23 cellular contexts compared by ENCODE assay signal in the genomic region with DNA sequence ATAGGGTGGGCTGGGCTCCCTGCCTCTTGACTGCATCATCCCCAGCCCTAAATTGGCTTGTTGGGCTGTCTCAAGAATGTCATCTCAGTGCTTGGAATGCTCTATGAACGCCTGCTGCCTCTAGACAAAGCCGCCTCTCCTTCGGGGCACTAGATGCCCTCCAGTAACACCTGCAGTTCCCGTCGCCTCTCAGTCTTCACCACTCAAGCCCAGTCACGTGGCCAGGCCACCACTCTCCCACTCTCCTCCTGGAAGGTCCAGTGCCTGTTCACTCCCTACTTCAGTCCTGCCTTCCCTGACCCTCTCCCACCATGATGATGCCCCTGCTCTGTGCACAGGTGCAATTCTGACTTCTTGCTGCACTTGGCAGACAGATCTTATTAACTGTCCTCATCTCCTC. TPM values are rescaled to one million over a fixed set of nuclear protein-coding genes. Genes with fewer than 3 reads are reported as not detected.
A peak's percentile ranks its signal among the peaks of the same experiment; 100 is the strongest.
DNase-seq lines count a peak whose midpoint lies in the region; ATAC-seq and TF ChIP-seq lines count a peak whose summit lies in the region.
"Had no signal": no experiment of that assay in that cellular context is flagged by ENCODE, and none has a peak within 500 bp of the region (broad histone marks: within the 10 kb centered on the region; RNA-seq: fewer than 3 reads in every experiment).

No MANE protein-coding gene starts in this region.

- CTCF ChIA-PET in Panc1 (lab: Charles Lee), result interaction anchor here (0.6 kb wide), 1 partner anchor 255 kb away, joined by 3 read pairs; no protein-coding TSS in a partner anchor
- CTCF ChIA-PET in CD4-positive, alpha-beta T cell (lab: Charles Lee), result no interaction called here

- ATAC-seq in Panc1 (peak; percentile 35; the same call in 1 of the 2 replicates), lower lobe of right lung (peak; percentile 23 to 43), upper lobe of right lung (peak; percentile 33), gastroesophageal sphincter (no peak)
- ATAC-seq in CD4-positive, alpha-beta T cell (ENCODE audit: poor library complexity), result no peak
- ATAC-seq: A549; CD8-positive, alpha-beta T cell; GM12878; HCT116 had no signal

- H3K36me3 ChIP-seq in Panc1 (ENCODE audit: control insufficient read depth, insufficient read depth, low read length) (no peaks in the 10 kb centered on the region), lower lobe of right lung (no peaks in the 10 kb centered on the region), upper lobe of right lung (no peaks in the 10 kb centered on the region), esophagus muscularis mucosa (no peaks in the 10 kb centered on the region), gastroesophageal sphincter (no peaks in the 10 kb centered on the region)
- H3K36me3 ChIP-seq: BLaER1 had no signal

- H3K4me1 ChIP-seq in Panc1 (ENCODE audit: control insufficient read depth, insufficient read depth, low read length) (no peaks in the 10 kb centered on the region), lower lobe of right lung (no peaks in the 10 kb centered on the region), upper lobe of right lung (no peaks in the 10 kb centered on the region), esophagus muscularis mucosa (peaks cover 0 to 6% (median 4%) of the 10 kb centered on the region in 4 donors), gastroesophageal sphincter (no peaks in the 10 kb centered on the region)
- H3K4me1 ChIP-seq: A549, BLaER1 had no signal

- BruUV-seq in Panc1 (replicated peaks; lab: Mats Ljungman, UMichigan), result no TSS peak

- DNase-seq in DMS53 (lab: John Stamatoyannopoulos, UW) (peak; percentile 24), DMS53 treated with DMSO at 0.1 percent for 48 hours (lab: John Stamatoyannopoulos, UW; ENCODE audit: unreplicated experiment) (no peak), Panc1 (ENCODE audit: low read depth, low spot score) (no peak), lower lobe of right lung (no peak), upper lobe of right lung (no peak), esophagus muscularis mucosa (ENCODE audit: extremely low spot score) (no peak)
- DNase-seq in CD4-positive, alpha-beta T cell, result no peak
- DNase-seq: Calu3; CD8-positive, alpha-beta T cell; GM23248; HFFc6; IMR-90; KG1 had no signal

- POLR2A ChIA-PET in Panc1 (lab: Charles Lee), result no interaction called here
- POLR2A ChIA-PET in CD4-positive, alpha-beta T cell (lab: Charles Lee), result no interaction called here

- WGBS in esophagus muscularis mucosa, result 66% methylated on average over 5 of the region's 6 CpGs
- WGBS in gastroesophageal sphincter (ENCODE audit: low coverage in 1 of 2), 2 donors, result 32 to 39% methylated on average over 3 to 4 of the region's 6 CpGs

- no peak overlapping the region for H3K27ac Mint-ChIP-seq in CD4-positive, alpha-beta T cell
- H3K27ac Mint-ChIP-seq: CD14-positive monocyte; CD8-positive, alpha-beta T cell; HFFc6 had no signal

- peaks cover 12% of the 10 kb centered on the region; the same call in 1 of the 2 replicates for H3K27me3 ChIP-seq in Panc1 (ENCODE audit: control insufficient read depth, insufficient read depth, low read length)
- H3K27me3 ChIP-seq in lower lobe of right lung (ENCODE audit: low read depth), result peaks cover 3% of the 10 kb centered on the region
- no peaks in the 10 kb centered on the region for H3K27me3 ChIP-seq in upper lobe of right lung
- H3K27me3 ChIP-seq in esophagus muscularis mucosa, result peaks cover 0 to 46% (median 0%) of the 10 kb centered on the region in 4 donors
- H3K27me3 ChIP-seq in CD4-positive, alpha-beta T cell (ENCODE audit: control insufficient read depth, insufficient read depth, low read length), result no peaks in the 10 kb centered on the region
- peaks cover 56% of the 10 kb centered on the region for H3K27me3 ChIP-seq in gastroesophageal sphincter
- H3K27me3 ChIP-seq: BLaER1 had no signal

- intact Hi-C loops in Panc1 (cut with micrococcal nuclease; ENCODE audit: unreplicated experiment), result no loop called here
- intact Hi-C loops in lower lobe of right lung (cut with DNase I), result no loop called here
- intact Hi-C loops in upper lobe of right lung (cut with DNase I), result no loop called here
- intact Hi-C loops in esophagus muscularis mucosa (cut with DNase I), result no loop called here
- intact Hi-C loops in CD4-positive, alpha-beta T cell (cut with DNase I, micrococcal nuclease), result no loop called here

- no peak for TF ChIP-seq POLR2A in esophagus muscularis mucosa (IDR thresholded peaks at IDR 0.05; ENCODE audit: low read depth)
- no peak for TF ChIP-seq POLR2A in gastroesophageal sphincter (IDR thresholded peaks at IDR 0.05)

- TF ChIP-seq CTCF in Panc1 (IDR thresholded peaks at IDR 0.05), result no peak
- TF ChIP-seq CTCF in lower lobe of right lung (IDR thresholded peaks at IDR 0.05), result no peak
- TF ChIP-seq CTCF in upper lobe of right lung (IDR thresholded peaks at IDR 0.05), result no peak
- TF ChIP-seq CTCF in esophagus muscularis mucosa (IDR thresholded peaks at IDR 0.05), result no peak
- no peak for TF ChIP-seq CTCF in CD4-positive, alpha-beta T cell (IDR thresholded peaks at IDR 0.05)
- TF ChIP-seq CTCF in gastroesophageal sphincter (IDR thresholded peaks at IDR 0.05), result no peak

- peaks cover 15% of the 10 kb centered on the region for H3K27me3 Mint-ChIP-seq in CD4-positive, alpha-beta T cell

- no peak overlapping the region for H3K4me3 ChIP-seq in Panc1 (ENCODE audit: low read depth in 2 of 2, low read length in 2 of 2)
- no peak overlapping the region for H3K4me3 ChIP-seq in lower lobe of right lung
- H3K4me3 ChIP-seq in upper lobe of right lung, result no peak overlapping the region
- H3K4me3 ChIP-seq in esophagus muscularis mucosa, result no peak overlapping the region
- H3K4me3 ChIP-seq in gastroesophageal sphincter, result no peak overlapping the region
- H3K4me3 ChIP-seq: A549, BLaER1, GM12878, GM23248 had no signal

- H3K9me3 ChIP-seq in Panc1 (ENCODE audit: control insufficient read depth, insufficient read depth, low read depth, low read length) (no peaks in the 10 kb centered on the region), lower lobe of right lung (no peaks in the 10 kb centered on the region), upper lobe of right lung (no peaks in the 10 kb centered on the region), esophagus muscularis mucosa (peaks cover 0 to 4% (median 0%) of the 10 kb centered on the region in 4 donors), gastroesophageal sphincter (peaks cover 0 to 4% (median 0%) of the 10 kb centered on the region in 3 donors)
- no peaks in the 10 kb centered on the region for H3K9me3 ChIP-seq in CD4-positive, alpha-beta T cell (ENCODE audit: control insufficient read depth, low read length)
- H3K9me3 ChIP-seq: A549, BLaER1 had no signal

- H3K27ac ChIP-seq in Panc1 (ENCODE audit: low read length) (no peak overlapping the region), lower lobe of right lung (no peak overlapping the region), upper lobe of right lung (no peak overlapping the region), esophagus muscularis mucosa (replicated peaks in 1 of 4) (no peak overlapping the region), gastroesophageal sphincter (no peak overlapping the region)
- no peak overlapping the region for H3K27ac ChIP-seq in CD4-positive, alpha-beta T cell (ENCODE audit: low read depth, low read length)
- H3K27ac ChIP-seq: 22Rv1, A549, BLaER1, GM23248, HL-60 had no signal

- TF ChIP-seq EP300 in esophagus muscularis mucosa (IDR thresholded peaks at IDR 0.05), result no peak
- TF ChIP-seq EP300 in gastroesophageal sphincter (IDR thresholded peaks at IDR 0.05), result no peak

- H3K4me1 Mint-ChIP-seq in CD4-positive, alpha-beta T cell (ENCODE audit: low read depth), result no peaks in the 10 kb centered on the region
- H3K4me1 Mint-ChIP-seq: CD14-positive monocyte had no signal

- in situ Hi-C loops in Panc1 (cut with HindIII; ENCODE audit: low pct_unique_long_range_greater_than_20kb, low sequenced_read_pairs), result no loop called here

- H3K4me3 Mint-ChIP-seq in CD4-positive, alpha-beta T cell, result no peak overlapping the region
- H3K4me3 Mint-ChIP-seq: CD14-positive monocyte; CD8-positive, alpha-beta T cell; HFFc6 had no signal

- no peaks in the 10 kb centered on the region for H3K9me3 Mint-ChIP-seq in CD4-positive, alpha-beta T cell
- H3K9me3 Mint-ChIP-seq: CD8-positive, alpha-beta T cell had no signal

- H3K36me3 Mint-ChIP-seq in CD4-positive, alpha-beta T cell (ENCODE audit: low read depth), result no peaks in the 10 kb centered on the region
- H3K36me3 Mint-ChIP-seq: CD14-positive monocyte; CD8-positive, alpha-beta T cell had no signal

RNA-seq across cellular contexts. Expression of a gene that starts 7.0 kb away (rescaled TPM):
- total RNA-seq in Panc1 (2021; ENCODE audit: unreplicated experiment) (not detected), lower lobe of right lung (not detected), upper lobe of right lung (not detected), esophagus muscularis mucosa (not detected), gastroesophageal sphincter (not detected)
- not detected for polyA plus RNA-seq in Panc1 (2012; ENCODE audit: insufficient read length)
- not detected for total RNA-seq in CD4-positive, alpha-beta T cell
- total RNA-seq: Calu3; CD8-positive, alpha-beta T cell; G401; GM12878; GM23248; HFFc6; HT1080; IMR-90 had no signal
- polyA plus RNA-seq: A549, CD14-positive monocyte, GM12878, GM23248, IMR-90 had no signal

RNA-seq across cellular contexts. Expression of a gene that starts 49.9 kb away (rescaled TPM):
- total RNA-seq in Panc1 (2021; ENCODE audit: unreplicated experiment) (21.7 TPM), lower lobe of right lung (11.7 TPM), upper lobe of right lung (11.8 TPM), esophagus muscularis mucosa (10 to 100 TPM; 25.1 to 29.5 (median 27.2) TPM), gastroesophageal sphincter (10 to 100 TPM; 19.9 to 24.8 (median 22.5) TPM)
- 41.3 TPM for polyA plus RNA-seq in Panc1 (2012; ENCODE audit: insufficient read length)
- under 1 TPM; 0.61 to 0.71 TPM for total RNA-seq in CD4-positive, alpha-beta T cell

Comparison
In these comparisons a context has a peak if more than half of its experiments do, and no peak if none do; other contexts are left out.
1. ATAC-seq: peak in Panc1 (single experiment), lower lobe of right lung (2 of 2) and upper lobe of right lung (single experiment); none in CD4-positive, alpha-beta T cell (single experiment) and gastroesophageal sphincter (single experiment).